Comparison of ENCODE assay signal across 1 cellular context in genomic region chr13:35723820-35724219, GRCh38.
TF ChIP-seq lines count a peak whose summit lies in the region.

No MANE protein-coding gene starts in this region.

TF ChIP-seq in HepG2, 621 proteins besides CTCF, POLR2A, EP300 and RAD21 (continued from another document):
- no peak for TF ChIP-seq ZNF18 (CRISPR knock-in tag; IDR thresholded peaks at IDR 0.05; ENCODE audit: insufficient replicate concordance)
